1 cellular context compared by ENCODE assay signal in genomic region chr17:44001461-44001920, GRCh38.
A peak's percentile ranks its signal among the peaks of the same experiment; 100 is the strongest.
TF ChIP-seq lines count a peak whose summit lies in the region.

No MANE protein-coding gene starts in this region.

TF ChIP-seq in HepG2, 621 proteins besides CTCF, POLR2A, EP300 and RAD21 (continued from another document and continues in another):
- TF ChIP-seq ZHX2 (IDR thresholded peaks at IDR 0.05; ENCODE audit: low read depth) (0 out of 2 replicates have a peak, but pooled peaks have one; percentile 15), ZHX2 (CRISPR knock-in tag; IDR thresholded peaks at IDR 0.05; ENCODE audit: borderline replicate concordance) (no peak), KDM6A (CRISPR knock-in tag; IDR thresholded peaks at IDR 0.05; ENCODE audit: low read depth) (peak; percentile 8; the same call in 1 of the 2 replicates), KLF12 (CRISPR knock-in tag; IDR thresholded peaks at IDR 0.05; ENCODE audit: borderline replicate concordance) (no peak), POLR2G (IDR thresholded peaks at IDR 0.05; ENCODE audit: low read depth, low read length) (peak; percentile 83), MAZ (IDR thresholded peaks at IDR 0.05; ENCODE audit: borderline replicate concordance, low read depth, low read length) (peak; percentile 36; the same call in 1 of the 2 replicates), MAZ (CRISPR knock-in tag; IDR thresholded peaks at IDR 0.05; ENCODE audit: low read depth) (0 out of 2 replicates have a peak, but pooled peaks have one; percentile 58), KLF15 (CRISPR knock-in tag; IDR thresholded peaks at IDR 0.05; ENCODE audit: borderline replicate concordance) (peak; percentile 35; the same call in 1 of the 2 replicates), ZMYM4 (CRISPR knock-in tag; IDR thresholded peaks at IDR 0.05) (peak; percentile 42; the same call in 1 of the 2 replicates), ZEB1 (IDR thresholded peaks at IDR 0.05; ENCODE audit: insufficient replicate concordance, low read depth) (no peak), ZNF550 (CRISPR knock-in tag; IDR thresholded peaks at IDR 0.05; ENCODE audit: borderline replicate concordance) (0 out of 2 replicates have a peak, but pooled peaks have one; percentile 83), KLF16 (CRISPR knock-in tag; IDR thresholded peaks at IDR 0.05) (peak in 1 of 2 experiments; percentile 93; a peak in 2 of 4 replicates), IRF2 (CRISPR knock-in tag; IDR thresholded peaks at IDR 0.05) (peak; percentile 77; the same call in 1 of the 2 replicates), ZNF614 (CRISPR knock-in tag; IDR thresholded peaks at IDR 0.05; ENCODE audit: borderline replicate concordance) (peak; percentile 53; the same call in 1 of the 2 replicates), UBTF (CRISPR knock-in tag; IDR thresholded peaks at IDR 0.05) (peak; percentile 39), GATA4 (IDR thresholded peaks at IDR 0.05; ENCODE audit: borderline replicate concordance, low read depth) (0 out of 2 replicates have a peak, but pooled peaks have one; percentile 55), KMT2B (CRISPR knock-in tag; IDR thresholded peaks at IDR 0.05) (no peak), ZNF382 (CRISPR knock-in tag; IDR thresholded peaks at IDR 0.05; ENCODE audit: borderline replicate concordance) (no peak), NFYC (CRISPR knock-in tag; IDR thresholded peaks at IDR 0.05) (peak; percentile 68), SRY (CRISPR knock-in tag; IDR thresholded peaks at IDR 0.05) (peak; percentile 51; the same call in 1 of the 2 replicates), GATAD2A (CRISPR knock-in tag; IDR thresholded peaks at IDR 0.05) (peak; percentile 64), ZSCAN21 (CRISPR knock-in tag; IDR thresholded peaks at IDR 0.05; ENCODE audit: borderline replicate concordance) (no peak), ZBTB3 (CRISPR knock-in tag; IDR thresholded peaks at IDR 0.05; ENCODE audit: borderline replicate concordance, low read depth) (no peak), YEATS4 (CRISPR knock-in tag; IDR thresholded peaks at IDR 0.05; ENCODE audit: borderline replicate concordance) (0 out of 2 replicates have a peak, but pooled peaks have one; percentile 29), SP5 (CRISPR knock-in tag; IDR thresholded peaks at IDR 0.05; ENCODE audit: borderline replicate concordance, low read depth) (peak; percentile 10; the same call in 1 of the 2 replicates), POGK (CRISPR knock-in tag; conservative IDR thresholded peaks at IDR 0.05) (peak; percentile 95; the same call in 1 of the 2 replicates), CBX5 (CRISPR knock-in tag; IDR thresholded peaks at IDR 0.05; ENCODE audit: borderline replicate concordance) (0 out of 2 replicates have a peak, but pooled peaks have one; percentile 35), KDM3A (CRISPR knock-in tag; IDR thresholded peaks at IDR 0.05; ENCODE audit: low read depth) (0 out of 2 replicates have a peak, but pooled peaks have one; percentile 20), ZBTB7A (CRISPR knock-in tag; IDR thresholded peaks at IDR 0.05) (no peak), ATF2 (CRISPR knock-in tag; IDR thresholded peaks at IDR 0.05) (no peak), ZNF451 (CRISPR knock-in tag; IDR thresholded peaks at IDR 0.05) (no peak; the same call in none of the 2 replicates), ZNF276 (CRISPR knock-in tag; IDR thresholded peaks at IDR 0.05; ENCODE audit: low read depth) (no peak), MED1 (CRISPR knock-in tag; IDR thresholded peaks at IDR 0.05) (peak; percentile 78), EEA1 (CRISPR knock-in tag; IDR thresholded peaks at IDR 0.05; ENCODE audit: borderline replicate concordance) (no peak), NR2F1 (CRISPR knock-in tag; IDR thresholded peaks at IDR 0.05) (peak; percentile 63 to 72; a peak in 3 of 4 replicates), ZGPAT (CRISPR knock-in tag; IDR thresholded peaks at IDR 0.05) (peak; percentile 53; the same call in 1 of the 2 replicates), KDM5A (IDR thresholded peaks at IDR 0.05; ENCODE audit: borderline replicate concordance, low read length) (no peak), ZNF256 (CRISPR knock-in tag; conservative IDR thresholded peaks at IDR 0.05) (no peak), ZNF264 (CRISPR knock-in tag; IDR thresholded peaks at IDR 0.05) (no peak), TEF (CRISPR knock-in tag; IDR thresholded peaks at IDR 0.05) (no peak), MAF1 (CRISPR knock-in tag; IDR thresholded peaks at IDR 0.05; ENCODE audit: borderline replicate concordance) (no peak), NR2C2 (CRISPR knock-in tag; IDR thresholded peaks at IDR 0.05; ENCODE audit: borderline replicate concordance) (peak; percentile 76), ZNF124 (CRISPR knock-in tag; IDR thresholded peaks at IDR 0.05) (0 out of 2 replicates have a peak, but pooled peaks have one; percentile 21), HMG20B (CRISPR knock-in tag; conservative IDR thresholded peaks at IDR 0.05) (no peak), ZNF691 (CRISPR knock-in tag; IDR thresholded peaks at IDR 0.05; ENCODE audit: borderline replicate concordance, low read depth) (0 out of 2 replicates have a peak, but pooled peaks have one; percentile 45), ZNF280B (CRISPR knock-in tag; IDR thresholded peaks at IDR 0.05; ENCODE audit: borderline replicate concordance) (no peak)
